30 cellular contexts compared by ENCODE assay signal in genomic region chr5:173611706-173612105, GRCh38.
"Had no signal": no experiment of that assay in that cellular context is flagged by ENCODE, and none has a peak within 500 bp of the region (broad histone marks: within the 10 kb centered on the region; RNA-seq: fewer than 3 reads in every experiment).

No MANE protein-coding gene starts in this region.

- H3K9me3 ChIP-seq: SJCRH30 had no signal

- H3K4me3 Mint-ChIP-seq: activated B cell treated with CpG ODN at 0.5 μM for 24 hours; activated CD4-positive, alpha-beta memory T cell treated with anti-CD3 and anti-CD28 coated beads for 36 hours; activated naive CD4-positive, alpha-beta T cell treated with anti-CD3 and anti-CD28 coated beads for 36 hours; activated T-cell treated with anti-CD3 and anti-CD28 coated beads, Interleukin-2, amount 50 U/mL, for 4 hours; activated T-helper 1 cell treated with anti-CD3 and anti-CD28 coated beads, Interleukin-12 subunit alpha, Interleukin-12 subunit beta, Interleukin-2, Interleukin-4 antibody, amounts not matched to agents 30 ng/mL and 10 ng/mL and 1 ng/mL, durations not matched to agents 14 hours and 24 hours and 36 hours; T-helper 1 cell treated with Interleukin-12 subunit alpha and Interleukin-12 subunit beta and Interleukin-4 antibody, amounts not matched to agents 30 μg/mL and 1 μg/mL, for 36 hours; T-helper 2 cell treated with Interferon-gamma antibody and Interleukin-4, amounts not matched to agents 5 μg/mL and 100 μg/mL, for 36 hours had no signal

- H3K4me3 ChIP-seq: SJCRH30, SK-N-MC had no signal

- H3K27me3 Mint-ChIP-seq: activated B cell treated with CpG ODN at 0.5 μM for 24 hours; activated CD4-positive, alpha-beta memory T cell treated with anti-CD3 and anti-CD28 coated beads for 36 hours had no signal

- H3K27ac Mint-ChIP-seq: activated B cell treated with CpG ODN at 0.5 μM for 24 hours; activated CD4-positive, alpha-beta memory T cell treated with anti-CD3 and anti-CD28 coated beads for 36 hours; activated naive CD4-positive, alpha-beta T cell treated with anti-CD3 and anti-CD28 coated beads for 36 hours; activated T-helper 1 cell treated with anti-CD3 and anti-CD28 coated beads, Interleukin-12 subunit alpha, Interleukin-12 subunit beta, Interleukin-2, Interleukin-4 antibody, amounts not matched to agents 30 ng/mL and 10 ng/mL and 1 ng/mL, durations not matched to agents 14 hours and 24 hours and 36 hours; T-helper 2 cell treated with Interferon-gamma antibody and Interleukin-4, amounts not matched to agents 5 μg/mL and 100 μg/mL, for 36 hours had no signal

- ATAC-seq: activated naive CD4-positive, alpha-beta T cell treated with anti-CD3 and anti-CD28 coated beads, Interleukin-2, amount 50 U/mL, for 72 hours; activated T-cell treated with anti-CD3 and anti-CD28 coated beads, Interleukin-2, amount 50 U/mL, for 4 hours; Panc1 had no signal

- DNase-seq: activated B cell treated with CpG ODN at 0.5 μM for 24 hours; activated CD4-positive, alpha-beta memory T cell treated with anti-CD3 and anti-CD28 coated beads for 36 hours; activated CD4-positive, alpha-beta T cell treated with anti-CD3 and anti-CD28 coated beads for 4 hours; activated CD4-positive, alpha-beta T cell treated with anti-CD3 and anti-CD28 coated beads, Interleukin-2, amount 50 U/mL, for 1 hour; activated CD4-positive, CD25-positive, alpha-beta regulatory T cell treated with anti-CD3 and anti-CD28 coated beads, Interleukin-2, amount 50 U/mL, for 72 hours; activated CD8-positive, alpha-beta memory T cell treated with anti-CD3 and anti-CD28 coated beads, Interleukin-2, amount 50 U/mL, for 4 hours; activated gamma-delta T cell treated with Interleukin-2 at 50 U/mL for 16 hours; activated naive CD4-positive, alpha-beta T cell treated with anti-CD3 and anti-CD28 coated beads for 36 hours; activated T-cell treated with anti-CD3 and anti-CD28 coated beads for 4 hours; activated T-cell treated with anti-CD3 and anti-CD28 coated beads, Interleukin-2, amount 50 U/mL, for 4 hours; anterior cingulate cortex; Karpas-422; KBM-7; MM.1S; MV-4-11; NCI-H1092; NCI-H1436 treated with DMSO at 0.1 percent for 48 hours; NCI-H1694 treated with DMSO at 0.1 percent for 48 hours; NCI-H2029; NCI-H345; NCI-H524 treated with DMSO at 0.1 percent for 48 hours; SHP77; SJCRH30 had no signal

- H3K9me3 Mint-ChIP-seq: activated B cell treated with CpG ODN at 0.5 μM for 24 hours; activated CD4-positive, alpha-beta memory T cell treated with anti-CD3 and anti-CD28 coated beads for 36 hours; activated naive CD4-positive, alpha-beta T cell treated with anti-CD3 and anti-CD28 coated beads for 36 hours; activated naive CD4-positive, alpha-beta T cell treated with anti-CD3 and anti-CD28 coated beads, Interleukin-2, amount 50 U/mL, for 72 hours; activated T-cell treated with anti-CD3 and anti-CD28 coated beads, Interleukin-2, amount 50 U/mL, for 4 hours; activated T-helper 1 cell treated with anti-CD3 and anti-CD28 coated beads, Interleukin-12 subunit alpha, Interleukin-12 subunit beta, Interleukin-2, Interleukin-4 antibody, amounts not matched to agents 30 ng/mL and 10 ng/mL and 1 ng/mL, durations not matched to agents 14 hours and 24 hours and 36 hours; brain; T-helper 1 cell treated with Interleukin-12 subunit alpha and Interleukin-12 subunit beta and Interleukin-4 antibody, amounts not matched to agents 30 μg/mL and 1 μg/mL, for 36 hours; T-helper 2 cell treated with Interferon-gamma antibody and Interleukin-4, amounts not matched to agents 5 μg/mL and 100 μg/mL, for 36 hours had no signal

- H3K27me3 ChIP-seq: SJCRH30 had no signal

- H3K27ac ChIP-seq: SJCRH30, SK-N-MC had no signal
